In the genomic region with DNA sequence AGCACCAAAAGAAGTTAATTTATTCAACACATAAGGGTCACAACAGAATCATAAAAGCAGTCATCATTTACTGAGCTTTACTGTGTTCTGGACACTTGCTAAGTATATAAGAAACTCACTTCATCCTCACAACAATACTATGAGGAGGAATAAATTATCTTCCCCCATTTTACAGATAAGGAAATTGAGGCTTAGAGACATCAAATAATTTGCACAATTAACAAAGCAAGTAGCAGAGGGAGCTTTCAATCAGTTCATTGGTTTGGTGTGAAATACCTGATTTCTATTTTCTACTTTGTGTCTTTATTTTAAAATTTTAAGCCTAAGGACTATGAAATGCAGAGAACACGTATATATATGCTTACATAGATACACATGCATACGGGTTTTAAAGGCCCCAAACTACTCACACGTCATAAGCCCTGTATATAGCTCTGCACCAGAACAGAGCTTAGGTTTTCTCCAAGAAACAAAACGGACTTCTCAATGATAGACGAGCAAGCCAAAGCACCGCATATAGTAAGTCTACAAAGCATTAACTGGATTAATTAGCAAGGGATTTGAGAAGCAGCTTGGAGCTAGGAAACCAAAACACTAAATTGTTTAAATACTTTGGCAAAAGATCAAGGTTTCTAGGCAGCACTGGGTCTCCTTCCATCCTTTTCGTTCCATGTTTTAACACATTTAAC, we compare ENCODE assay signal across 1 cellular context.
TF ChIP-seq lines count a peak whose summit lies in the region.

No MANE protein-coding gene starts in this region.

TF ChIP-seq in GM23338, 12 proteins besides CTCF, POLR2A, EP300 and RAD21 (continued from another document):
- TF ChIP-seq, protein P1, sequence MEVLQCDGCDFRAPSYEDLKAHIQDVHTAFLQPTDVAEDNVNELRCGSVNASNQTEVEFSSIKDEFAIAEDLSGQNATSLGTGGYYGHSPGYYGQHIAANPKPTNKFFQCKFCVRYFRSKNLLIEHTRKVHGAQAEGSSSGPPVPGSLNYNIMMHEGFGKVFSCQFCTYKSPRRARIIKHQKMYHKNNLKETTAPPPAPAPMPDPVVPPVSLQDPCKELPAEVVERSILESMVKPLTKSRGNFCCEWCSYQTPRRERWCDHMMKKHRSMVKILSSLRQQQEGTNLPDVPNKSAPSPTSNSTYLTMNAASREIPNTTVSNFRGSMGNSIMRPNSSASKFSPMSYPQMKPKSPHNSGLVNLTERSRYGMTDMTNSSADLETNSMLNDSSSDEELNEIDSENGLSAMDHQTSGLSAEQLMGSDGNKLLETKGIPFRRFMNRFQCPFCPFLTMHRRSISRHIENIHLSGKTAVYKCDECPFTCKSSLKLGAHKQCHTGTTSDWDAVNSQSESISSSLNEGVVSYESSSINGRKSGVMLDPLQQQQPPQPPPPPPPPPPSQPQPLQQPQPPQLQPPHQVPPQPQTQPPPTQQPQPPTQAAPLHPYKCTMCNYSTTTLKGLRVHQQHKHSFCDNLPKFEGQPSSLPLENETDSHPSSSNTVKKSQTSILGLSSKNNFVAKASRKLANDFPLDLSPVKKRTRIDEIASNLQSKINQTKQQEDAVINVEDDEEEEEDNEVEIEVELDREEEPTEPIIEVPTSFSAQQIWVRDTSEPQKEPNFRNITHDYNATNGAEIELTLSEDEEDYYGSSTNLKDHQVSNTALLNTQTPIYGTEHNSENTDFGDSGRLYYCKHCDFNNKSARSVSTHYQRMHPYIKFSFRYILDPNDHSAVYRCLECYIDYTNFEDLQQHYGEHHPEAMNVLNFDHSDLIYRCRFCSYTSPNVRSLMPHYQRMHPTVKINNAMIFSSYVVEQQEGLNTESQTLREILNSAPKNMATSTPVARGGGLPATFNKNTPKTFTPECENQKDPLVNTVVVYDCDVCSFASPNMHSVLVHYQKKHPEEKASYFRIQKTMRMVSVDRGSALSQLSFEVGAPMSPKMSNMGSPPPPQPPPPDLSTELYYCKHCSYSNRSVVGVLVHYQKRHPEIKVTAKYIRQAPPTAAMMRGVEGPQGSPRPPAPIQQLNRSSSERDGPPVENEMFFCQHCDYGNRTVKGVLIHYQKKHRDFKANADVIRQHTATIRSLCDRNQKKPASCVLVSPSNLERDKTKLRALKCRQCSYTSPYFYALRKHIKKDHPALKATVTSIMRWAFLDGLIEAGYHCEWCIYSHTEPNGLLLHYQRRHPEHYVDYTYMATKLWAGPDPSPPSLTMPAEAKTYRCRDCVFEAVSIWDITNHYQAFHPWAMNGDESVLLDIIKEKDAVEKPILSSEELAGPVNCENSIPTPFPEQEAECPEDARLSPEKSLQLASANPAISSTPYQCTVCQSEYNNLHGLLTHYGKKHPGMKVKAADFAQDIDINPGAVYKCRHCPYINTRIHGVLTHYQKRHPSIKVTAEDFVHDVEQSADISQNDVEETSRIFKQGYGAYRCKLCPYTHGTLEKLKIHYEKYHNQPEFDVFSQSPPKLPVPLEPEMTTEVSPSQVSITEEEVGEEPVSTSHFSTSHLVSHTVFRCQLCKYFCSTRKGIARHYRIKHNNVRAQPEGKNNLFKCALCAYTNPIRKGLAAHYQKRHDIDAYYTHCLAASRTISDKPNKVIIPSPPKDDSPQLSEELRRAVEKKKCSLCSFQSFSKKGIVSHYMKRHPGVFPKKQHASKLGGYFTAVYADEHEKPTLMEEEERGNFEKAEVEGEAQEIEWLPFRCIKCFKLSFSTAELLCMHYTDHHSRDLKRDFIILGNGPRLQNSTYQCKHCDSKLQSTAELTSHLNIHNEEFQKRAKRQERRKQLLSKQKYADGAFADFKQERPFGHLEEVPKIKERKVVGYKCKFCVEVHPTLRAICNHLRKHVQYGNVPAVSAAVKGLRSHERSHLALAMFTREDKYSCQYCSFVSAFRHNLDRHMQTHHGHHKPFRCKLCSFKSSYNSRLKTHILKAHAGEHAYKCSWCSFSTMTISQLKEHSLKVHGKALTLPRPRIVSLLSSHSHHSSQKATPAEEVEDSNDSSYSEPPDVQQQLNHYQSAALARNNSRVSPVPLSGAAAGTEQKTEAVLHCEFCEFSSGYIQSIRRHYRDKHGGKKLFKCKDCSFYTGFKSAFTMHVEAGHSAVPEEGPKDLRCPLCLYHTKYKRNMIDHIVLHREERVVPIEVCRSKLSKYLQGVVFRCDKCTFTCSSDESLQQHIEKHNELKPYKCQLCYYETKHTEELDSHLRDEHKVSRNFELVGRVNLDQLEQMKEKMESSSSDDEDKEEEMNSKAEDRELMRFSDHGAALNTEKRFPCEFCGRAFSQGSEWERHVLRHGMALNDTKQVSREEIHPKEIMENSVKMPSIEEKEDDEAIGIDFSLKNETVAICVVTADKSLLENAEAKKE (CRISPR knock-in tag; IDR thresholded peaks at IDR 0.05), result no peak
- no peak for TF ChIP-seq JUNB (IDR thresholded peaks at IDR 0.05; ENCODE audit: unreplicated experiment)
